In genomic region chr3:187828571-187829452, GRCh38 we compare ENCODE assay signal across 11 cellular contexts.
DNase-seq lines count a peak whose midpoint lies in the region; ATAC-seq and TF ChIP-seq lines count a peak whose summit lies in the region.
"Had no signal": no experiment of that assay in that cellular context is flagged by ENCODE, and none has a peak within 500 bp of the region (broad histone marks: within the 10 kb centered on the region; RNA-seq: fewer than 3 reads in every experiment).

No MANE protein-coding gene starts in this region.

- DNase-seq in GM13977 (ENCODE audit: low spot score), result peak; percentile 44
- peak; percentile 33 for DNase-seq in hepatocyte (ENCODE audit: low spot score)
- no peak for DNase-seq in OCI-M1 (lab: John Stamatoyannopoulos, UW)
- no peak for DNase-seq in GM23338 (ENCODE audit: low spot score)
- DNase-seq in mesendoderm, result no peak
- DNase-seq in Right ventricle myocardium inferior (ENCODE audit: missing footprints), result no peak
- DNase-seq: body of pancreas, NCI-H1694 treated with DMSO at 0.1 percent for 48 hours had no signal

- H2BK15ac ChIP-seq in mesendoderm (replicated peaks; ENCODE audit: low read depth), result no peak overlapping the region

- H3K27me3 ChIP-seq in hepatocyte, result no peaks in the 10 kb centered on the region
- no peaks in the 10 kb centered on the region for H3K27me3 ChIP-seq in GM23338 (ENCODE audit: insufficient read depth)
- no peaks in the 10 kb centered on the region for H3K27me3 ChIP-seq in mesendoderm (ENCODE audit: insufficient read depth, low read length, poor library complexity)
- H3K27me3 ChIP-seq: body of pancreas had no signal

- H3K27me3 Mint-ChIP-seq in GM23338 (ENCODE audit: insufficient read depth, low read depth, poor library complexity), result peaks cover 6% of the 10 kb centered on the region

- no peaks in the 10 kb centered on the region for H3F3A ChIP-seq in GM23338 (replicated peaks; ENCODE audit: low read depth)

- H3K27ac ChIP-seq in hepatocyte (peak overlapping the region; percentile 81), GM23338 (ENCODE audit: low read depth) (no peak overlapping the region), mesendoderm (ENCODE audit: low read depth, low read length) (no peak overlapping the region)
- H3K27ac ChIP-seq: body of pancreas, VCaP had no signal

- H3K4me2 ChIP-seq in hepatocyte, result no peak overlapping the region
- no peak overlapping the region for H3K4me2 ChIP-seq in GM23338
- no peak overlapping the region for H3K4me2 ChIP-seq in mesendoderm (ENCODE audit: low read length)

- no peak overlapping the region for H4K5ac ChIP-seq in mesendoderm (ENCODE audit: low read length)

- no peak overlapping the region for H2AK5ac ChIP-seq in mesendoderm (ENCODE audit: low read length)

- intact Hi-C loops in Right ventricle myocardium inferior (cut with DNase I), result no loop called here

- H2BK5ac ChIP-seq in mesendoderm (ENCODE audit: low read length), result no peak overlapping the region

- no peaks in the 10 kb centered on the region for H3K9me2 ChIP-seq in hepatocyte (replicated peaks; ENCODE audit: insufficient read depth)
- H3K9me2 ChIP-seq in GM23338 (ENCODE audit: insufficient read depth), result peaks cover 4% of the 10 kb centered on the region; the same call in 1 of the 2 replicates

- WGBS in hepatocyte (ENCODE audit: low lambda C conversion rate, missing lambda C conversion rate), result 82% methylated on average over 7 of the region's 7 CpGs
- WGBS in mesendoderm (ENCODE audit: extremely low coverage, insufficient coverage, low lambda C conversion rate), result no CpG with 5 or more reads among the region's 7 CpGs

- peak; percentile 63 for ATAC-seq in GM21360 (IDR thresholded peaks at IDR 0.05; ENCODE audit: unreplicated experiment)
- peak; percentile 87 for ATAC-seq in HG03175 (IDR thresholded peaks at IDR 0.05; ENCODE audit: unreplicated experiment)
- no peak for ATAC-seq in GM23338
- no peak for ATAC-seq in Right ventricle myocardium inferior
- ATAC-seq: body of pancreas had no signal

- H4K8ac ChIP-seq in mesendoderm (ENCODE audit: low read depth, low read length), result no peak overlapping the region

- no peak overlapping the region for H3K4ac ChIP-seq in mesendoderm (ENCODE audit: low read depth, low read length)

- H3K4me3 ChIP-seq in hepatocyte (no peak overlapping the region), GM23338 (no peak overlapping the region), mesendoderm (ENCODE audit: low read length) (no peak overlapping the region)
- H3K4me3 ChIP-seq: body of pancreas had no signal

- no peak overlapping the region for H3K4me3 Mint-ChIP-seq in GM23338

- H3K9ac ChIP-seq in mesendoderm (ENCODE audit: low read length), result no peak overlapping the region

- H3K79me2 ChIP-seq in hepatocyte, result no peaks in the 10 kb centered on the region
- H3K79me2 ChIP-seq in GM23338 (replicated peaks; ENCODE audit: insufficient read depth), result no peaks in the 10 kb centered on the region
- no peaks in the 10 kb centered on the region for H3K79me2 ChIP-seq in mesendoderm (ENCODE audit: control insufficient read depth, insufficient read depth, low read length)

- no peak overlapping the region for H3K23ac ChIP-seq in mesendoderm (ENCODE audit: low read length)

- H3K36me3 Mint-ChIP-seq in GM23338 (ENCODE audit: low read depth), result no peaks in the 10 kb centered on the region

- no peak overlapping the region for H2AFZ ChIP-seq in hepatocyte
- H2AFZ ChIP-seq in GM23338, result no peak overlapping the region

- H3K9me3 ChIP-seq in hepatocyte (ENCODE audit: low read depth), result no peaks in the 10 kb centered on the region
- H3K9me3 ChIP-seq: body of pancreas had no signal

- no peaks in the 10 kb centered on the region for H3K79me1 ChIP-seq in mesendoderm (ENCODE audit: low read length)

- no peaks in the 10 kb centered on the region for H3K4me1 Mint-ChIP-seq in GM23338

- H3K27ac Mint-ChIP-seq in GM23338, result no peak overlapping the region

- no peak overlapping the region for H2BK120ac ChIP-seq in mesendoderm (ENCODE audit: low read depth, low read length)

- H4K20me1 ChIP-seq in hepatocyte (ENCODE audit: insufficient read depth, poor library complexity, severe bottlenecking) (no peaks in the 10 kb centered on the region), GM23338 (replicated peaks; ENCODE audit: insufficient read depth) (no peaks in the 10 kb centered on the region)

- no peaks in the 10 kb centered on the region for H3K9me3 Mint-ChIP-seq in GM23338

- H3K56ac ChIP-seq in mesendoderm (ENCODE audit: low read length), result no peak overlapping the region

- in situ Hi-C loops in GM13977 (cut with MboI; ENCODE audit: low pct_unique_long_range_greater_than_20kb, low sequenced_read_pairs, unreplicated experiment), result no loop called here

- peaks cover 16% of the 10 kb centered on the region for H3K4me1 ChIP-seq in hepatocyte (ENCODE audit: insufficient read depth)
- no peaks in the 10 kb centered on the region for H3K4me1 ChIP-seq in GM23338 (ENCODE audit: insufficient read depth)
- H3K4me1 ChIP-seq in mesendoderm (ENCODE audit: control insufficient read depth, low read depth, low read length), result no peaks in the 10 kb centered on the region
- H3K4me1 ChIP-seq: body of pancreas had no signal

- H3K18ac ChIP-seq in mesendoderm (ENCODE audit: low read length), result no peak overlapping the region

- TF ChIP-seq CTCF in GM13977 (IDR thresholded peaks at IDR 0.05; ENCODE audit: extremely low read depth, insufficient read depth, missing control alignments), result no peak
- no peak for TF ChIP-seq CTCF in hepatocyte (IDR thresholded peaks at IDR 0.05; ENCODE audit: poor library complexity)
- no peak for TF ChIP-seq CTCF in GM23338 (conservative IDR thresholded peaks at IDR 0.05; ENCODE audit: low read depth in 2 of 2)

- H3K36me3 ChIP-seq in hepatocyte (replicated peaks; ENCODE audit: insufficient read depth, low read depth) (no peaks in the 10 kb centered on the region), GM23338 (ENCODE audit: insufficient read depth) (no peaks in the 10 kb centered on the region), mesendoderm (ENCODE audit: control insufficient read depth, insufficient read depth, low read length) (no peaks in the 10 kb centered on the region)

TF ChIP-seq in GM23338, 12 proteins besides CTCF, POLR2A, EP300 and RAD21:
- TF ChIP-seq POLR2AphosphoS5 (IDR thresholded peaks at IDR 0.05; ENCODE audit: low read depth), result no peak

Comparison
In these comparisons a context has a peak if more than half of its experiments do, and no peak if none do; other contexts are left out.
1. DNase-seq: peak in GM13977 (single experiment) and hepatocyte (single experiment); none in OCI-M1 (single experiment), GM23338 (single experiment), mesendoderm (single experiment) and Right ventricle myocardium inferior (single experiment).
2. ATAC-seq: peak in GM21360 (single experiment) and HG03175 (single experiment); none in GM23338 (single experiment) and Right ventricle myocardium inferior (single experiment).